In genomic region chr3:18712713-18713575, GRCh38 we compare ENCODE assay signal across 19 cellular contexts.
DNase-seq lines count a peak whose midpoint lies in the region; ATAC-seq lines count a peak whose summit lies in the region.
"Had no signal": no experiment of that assay in that cellular context is flagged by ENCODE, and none has a peak within 500 bp of the region (broad histone marks: within the 10 kb centered on the region; RNA-seq: fewer than 3 reads in every experiment).

No MANE protein-coding gene starts in this region.

- ATAC-seq in T-helper 17 cell (peak; percentile 80), GM21360 (IDR thresholded peaks at IDR 0.05; ENCODE audit: unreplicated experiment) (no peak)

- POLR2A ChIA-PET in CD8-positive, alpha-beta memory T cell (lab: Charles Lee), result no interaction called here

- H3K9me3 ChIP-seq in CD8-positive, alpha-beta memory T cell (ENCODE audit: low read length), result no peaks in the 10 kb centered on the region
- no peaks in the 10 kb centered on the region for H3K9me3 ChIP-seq in T-helper 17 cell (ENCODE audit: control insufficient read depth, low read length, poor library complexity, severe bottlenecking)
- H3K9me3 ChIP-seq: breast epithelium, spleen, upper lobe of left lung had no signal

- H3K27ac ChIP-seq in CD8-positive, alpha-beta memory T cell (ENCODE audit: low read depth, low read length), result no peak overlapping the region
- H3K27ac ChIP-seq: breast epithelium, upper lobe of left lung had no signal

- H3K4me3 Mint-ChIP-seq in CD8-positive, alpha-beta memory T cell, result peak overlapping the region in 6 of 7 donors; percentile 44 to 83 (median 67)
- peak overlapping the region; percentile 28 for H3K4me3 Mint-ChIP-seq in T-helper 17 cell
- peak overlapping the region; percentile 40 for H3K4me3 Mint-ChIP-seq in activated naive CD4-positive, alpha-beta T cell treated with anti-CD3 and anti-CD28 coated beads, Interleukin-2, amount 10 ng/mL, durations not matched to agents 7 days and 5 days

- H3K36me3 Mint-ChIP-seq in CD8-positive, alpha-beta memory T cell, result peaks cover 0 to 38% (median 3%) of the 10 kb centered on the region in 3 donors
- H3K36me3 Mint-ChIP-seq in T-helper 17 cell (ENCODE audit: low read depth), result no peaks in the 10 kb centered on the region
- peaks cover 49% of the 10 kb centered on the region for H3K36me3 Mint-ChIP-seq in activated naive CD4-positive, alpha-beta T cell treated with anti-CD3 and anti-CD28 coated beads, Interleukin-2, amount 10 ng/mL, durations not matched to agents 7 days and 5 days

- peaks cover 0 to 3% (median 0%) of the 10 kb centered on the region in 5 donors for H3K9me3 Mint-ChIP-seq in CD8-positive, alpha-beta memory T cell
- H3K9me3 Mint-ChIP-seq in activated naive CD4-positive, alpha-beta T cell treated with anti-CD3 and anti-CD28 coated beads, Interleukin-2, amount 10 ng/mL, durations not matched to agents 7 days and 5 days, result peaks cover 24% of the 10 kb centered on the region

- H3K4me1 Mint-ChIP-seq in CD8-positive, alpha-beta memory T cell, result peaks cover 56 to 67% (median 57%) of the 10 kb centered on the region in 3 donors
- peaks cover 30% of the 10 kb centered on the region for H3K4me1 Mint-ChIP-seq in T-helper 17 cell
- H3K4me1 Mint-ChIP-seq in activated naive CD4-positive, alpha-beta T cell treated with anti-CD3 and anti-CD28 coated beads, Interleukin-2, amount 10 ng/mL, durations not matched to agents 7 days and 5 days, result peaks cover 78% of the 10 kb centered on the region

- peak overlapping the region; percentile 58 to 96 (median 88) for H3K27ac Mint-ChIP-seq in CD8-positive, alpha-beta memory T cell
- peak overlapping the region; percentile 88 for H3K27ac Mint-ChIP-seq in T-helper 17 cell
- H3K27ac Mint-ChIP-seq in activated naive CD4-positive, alpha-beta T cell treated with anti-CD3 and anti-CD28 coated beads, Interleukin-2, amount 10 ng/mL, durations not matched to agents 7 days and 5 days, result peak overlapping the region; percentile 92

- no peaks in the 10 kb centered on the region for H3K36me3 ChIP-seq in CD8-positive, alpha-beta memory T cell (ENCODE audit: insufficient read depth, low read length)
- H3K36me3 ChIP-seq: breast epithelium, spleen, upper lobe of left lung had no signal

- DNase-seq in CD8-positive, alpha-beta memory T cell, result peak in 1 of 5 donors; percentile 43
- no peak for DNase-seq in T-helper 17 cell
- peak; percentile 48 for DNase-seq in activated naive CD4-positive, alpha-beta T cell treated with anti-CD3 and anti-CD28 coated beads, Interleukin-2, amount 10 ng/mL, durations not matched to agents 7 days and 5 days
- peak; percentile 72 for DNase-seq in stimulated activated CD4-positive, alpha-beta T cell treated with anti-CD3 and anti-CD28 coated beads, Interleukin-1b, Interleukin-23, amount 100 ng/mL, for 48 hours
- DNase-seq in NCI-H1417 (lab: John Stamatoyannopoulos, UW), result no peak
- no peak for DNase-seq in NCI-H2029 (lab: John Stamatoyannopoulos, UW)
- DNase-seq: activated gamma-delta T cell; AML-193; DMS 273 treated with DMSO at 0.1 percent for 48 hours; effector CD4-positive, alpha-beta T cell; hypothalamus; Karpas-422; NCI-H1694; NCI-H510A treated with DMSO at 0.1 percent for 48 hours; OCI-M1; spleen; upper lobe of left lung had no signal

- H3K4me3 ChIP-seq in CD8-positive, alpha-beta memory T cell (ENCODE audit: low read length), result no peak overlapping the region
- H3K4me3 ChIP-seq: breast epithelium, spleen, upper lobe of left lung had no signal

- CTCF ChIA-PET in CD8-positive, alpha-beta memory T cell (lab: Charles Lee), result interaction anchor here (1.3 kb wide), 1 partner anchor 45 kb away, joined by 4 read pairs; no protein-coding TSS in a partner anchor
- CTCF ChIA-PET in activated naive CD4-positive, alpha-beta T cell treated with anti-CD3 and anti-CD28 coated beads, Interleukin-2, amount 10 ng/mL, durations not matched to agents 7 days and 5 days (lab: Charles Lee), result interaction anchor here (0.9 to 4.8 kb wide), 14 partner anchors 10 to 292 kb away, joined by 3 to 31 read pairs (median 4); no protein-coding TSS in a partner anchor

- H3K27me3 Mint-ChIP-seq in CD8-positive, alpha-beta memory T cell, result no peaks in the 10 kb centered on the region
- no peaks in the 10 kb centered on the region for H3K27me3 Mint-ChIP-seq in T-helper 17 cell
- no peaks in the 10 kb centered on the region for H3K27me3 Mint-ChIP-seq in activated naive CD4-positive, alpha-beta T cell treated with anti-CD3 and anti-CD28 coated beads, Interleukin-2, amount 10 ng/mL, durations not matched to agents 7 days and 5 days

- H3K4me1 ChIP-seq in CD8-positive, alpha-beta memory T cell (ENCODE audit: insufficient read depth, low read length), result peaks cover 55% of the 10 kb centered on the region
- H3K4me1 ChIP-seq: breast epithelium, upper lobe of left lung had no signal

- no peaks in the 10 kb centered on the region for H3K27me3 ChIP-seq in CD8-positive, alpha-beta memory T cell (ENCODE audit: insufficient read depth, low read length, poor library complexity, severe bottlenecking)
- H3K27me3 ChIP-seq: breast epithelium, spleen, upper lobe of left lung had no signal

Comparison
In these comparisons a context has a peak if more than half of its experiments do, and no peak if none do; other contexts are left out.
1. DNase-seq: peak in activated naive CD4-positive, alpha-beta T cell treated with anti-CD3 and anti-CD28 coated beads, Interleukin-2, amount 10 ng/mL, durations not matched to agents 7 days and 5 days (single experiment) and stimulated activated CD4-positive, alpha-beta T cell treated with anti-CD3 and anti-CD28 coated beads, Interleukin-1b, Interleukin-23, amount 100 ng/mL, for 48 hours (single experiment); none in T-helper 17 cell (0 of 3), NCI-H1417 (0 of 3) and NCI-H2029 (single experiment).
2. Peak in every context shown above with its lines, with median percentiles within 50 percentile points of each other: H3K27ac Mint-ChIP-seq and H3K4me3 Mint-ChIP-seq.